9 cellular contexts compared by ENCODE assay signal in the genomic region with DNA sequence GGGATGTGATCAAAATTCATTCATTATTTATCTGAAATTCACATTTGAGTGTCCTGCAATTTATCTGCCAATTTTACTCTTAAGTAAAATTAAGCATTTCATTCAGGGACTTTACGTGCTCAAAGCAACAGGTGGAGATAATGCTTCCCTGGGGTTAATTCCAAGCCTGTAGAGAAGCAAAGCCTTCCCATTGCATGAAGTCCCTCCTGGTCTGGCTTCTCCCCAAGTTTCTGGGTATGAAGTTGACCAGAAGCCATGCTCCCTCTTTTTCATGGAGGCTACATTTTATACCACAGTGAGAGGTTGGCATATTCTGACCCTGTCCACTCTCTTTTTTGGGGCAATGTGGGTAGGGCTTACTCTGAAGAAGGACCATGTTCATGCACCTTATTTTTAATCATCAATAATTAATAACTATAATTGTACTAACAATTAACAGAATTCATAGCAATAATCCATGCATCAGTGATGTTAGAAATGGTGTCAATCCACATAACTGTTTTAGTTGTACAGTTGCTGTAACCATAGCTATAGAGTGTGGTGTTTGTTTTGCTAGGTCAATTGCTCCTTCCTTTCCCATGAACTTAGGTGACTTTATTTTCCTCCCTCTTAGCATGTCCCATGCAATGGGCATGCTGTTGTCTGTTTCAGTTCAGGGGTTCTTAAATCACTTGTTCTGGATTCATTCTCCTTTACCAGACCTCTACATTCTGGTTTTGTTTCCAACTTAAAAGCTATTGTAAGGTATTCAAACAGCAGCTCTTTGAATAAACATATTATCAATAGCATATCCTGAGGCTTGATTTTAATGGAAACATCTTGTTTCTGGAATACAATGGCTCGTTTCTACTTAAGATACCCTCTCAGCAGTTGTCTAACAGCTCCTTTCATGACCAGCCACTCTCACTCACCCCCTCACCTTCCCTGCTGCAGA. TPM values are rescaled to one million over a fixed set of nuclear protein-coding genes. Genes with fewer than 3 reads are reported as not detected.
DNase-seq lines count a peak whose midpoint lies in the region; ATAC-seq and TF ChIP-seq lines count a peak whose summit lies in the region.
"Had no signal": no experiment of that assay in that cellular context is flagged by ENCODE, and none has a peak within 500 bp of the region (broad histone marks: within the 10 kb centered on the region; RNA-seq: fewer than 3 reads in every experiment).

No MANE protein-coding gene starts in this region.

- H3K27ac Mint-ChIP-seq in neural crest cell (ENCODE audit: unreplicated experiment) = peak overlapping the region; percentile 97

- H3K4me3 ChIP-seq in BE2C (ENCODE audit: low read depth, low read length) = peak overlapping the region; percentile 83
- peak overlapping the region; percentile 46 to 87 (median 76) for H3K4me3 ChIP-seq in esophagus squamous epithelium

- peak overlapping the region; percentile 72 to 94 (median 88) for H3K27ac ChIP-seq in esophagus squamous epithelium

- H3K36me3 Mint-ChIP-seq in neural crest cell (ENCODE audit: low read depth) = peaks cover 9% of the 10 kb centered on the region

- H3K27me3 ChIP-seq in BE2C (no peaks in the 10 kb centered on the region), esophagus squamous epithelium (peaks cover 0 to 18% (median 0%) of the 10 kb centered on the region in 4 donors)

- no peak for DNase-seq in BE2C
- peak; percentile 76 for DNase-seq in M059J (ENCODE audit: low read depth)
- DNase-seq in esophagus squamous epithelium (lab: John Stamatoyannopoulos, UW) = no peak
- DNase-seq in neural crest cell (ENCODE audit: low read depth, low spot score) = no peak
- DNase-seq in NK-92 (lab: John Stamatoyannopoulos, UW; ENCODE audit: unreplicated experiment) = no peak
- no peak for DNase-seq in SHP77 (lab: John Stamatoyannopoulos, UW)
- DNase-seq: activated CD4-positive, alpha-beta T cell treated with anti-CD3 and anti-CD28 coated beads for 1 hour had no signal

- no peaks in the 10 kb centered on the region for H3K9me3 Mint-ChIP-seq in neural crest cell

- intact Hi-C loops in esophagus squamous epithelium (cut with DNase I) = no loop called here

- H3K9me3 ChIP-seq in BE2C (no peaks in the 10 kb centered on the region), esophagus squamous epithelium (no peaks in the 10 kb centered on the region)

- TF ChIP-seq POLR2A in esophagus squamous epithelium (IDR thresholded peaks at IDR 0.05) = no peak

- H3K36me3 ChIP-seq in BE2C = no peaks in the 10 kb centered on the region
- H3K36me3 ChIP-seq in esophagus squamous epithelium = no peaks in the 10 kb centered on the region

- H3K4me3 Mint-ChIP-seq in neural crest cell = peak overlapping the region; percentile 87

- TF ChIP-seq CTCF in BE2C (IDR thresholded peaks at IDR 0.05; ENCODE audit: low read depth, low read length) (no peak), esophagus squamous epithelium (IDR thresholded peaks at IDR 0.05) (no peak), neural crest cell (conservative IDR thresholded peaks at IDR 0.05) (no peak)

- H3K4me1 ChIP-seq in BE2C = no peaks in the 10 kb centered on the region; the same call in 1 of the 2 replicates
- peaks cover 0 to 38% (median 6%) of the 10 kb centered on the region in 3 donors for H3K4me1 ChIP-seq in esophagus squamous epithelium

- H3K4me1 Mint-ChIP-seq in neural crest cell = peaks cover 32% of the 10 kb centered on the region

- peaks cover 4% of the 10 kb centered on the region for H3K27me3 Mint-ChIP-seq in neural crest cell (ENCODE audit: low read depth)

- WGBS in esophagus squamous epithelium, 2 donors = 36 to 44% methylated on average over 2 of the region's 2 CpGs

- ATAC-seq in HG03378 (IDR thresholded peaks at IDR 0.05; ENCODE audit: unreplicated experiment) (no peak), GM19351 (IDR thresholded peaks at IDR 0.05; ENCODE audit: unreplicated experiment) (no peak)

RNA-seq across cellular contexts. Expression of a gene that starts 1.5 kb away (rescaled TPM):
- polyA plus RNA-seq in BE2C (2012; ENCODE audit: insufficient read depth, insufficient read length, low read depth) = 16.0 TPM
- 85.6 and 156 TPM in 2 replicates for total RNA-seq in M059J (2014; rRNA removed; shearing (Covaris generic))
- 100 to 1,000 TPM in 1 of 4 donors, 10 to 100 TPM in 1, 1 to 10 TPM in 2; 8.1 to 116 (median 19.0) TPM for total RNA-seq in esophagus squamous epithelium
- 14.7 and 18.0 TPM in 2 replicates for total RNA-seq in neural crest cell
